In genomic region chr2:117835990-117836760, GRCh38 we compare ENCODE assay signal across 8 cellular contexts. TPM values are rescaled to one million over a fixed set of nuclear protein-coding genes. Genes with fewer than 3 reads are reported as not detected.
DNase-seq lines count a peak whose midpoint lies in the region; ATAC-seq and TF ChIP-seq lines count a peak whose summit lies in the region.

No MANE protein-coding gene starts in this region.

- no peak overlapping the region for H3K4me3 ChIP-seq in GM12865 (ENCODE audit: low read depth, low read length)

- peak; percentile 83 for ATAC-seq in HG02610 (IDR thresholded peaks at IDR 0.05; ENCODE audit: unreplicated experiment)

- H3K4me1 Mint-ChIP-seq in endothelial cell (ENCODE audit: unreplicated experiment) (peaks cover 14% of the 10 kb centered on the region), mesothelial cell of epicardium (peaks cover 2% of the 10 kb centered on the region)

- H3K27me3 Mint-ChIP-seq in endothelial cell (ENCODE audit: unreplicated experiment) = peaks cover 1% of the 10 kb centered on the region
- peaks cover 5% of the 10 kb centered on the region for H3K27me3 Mint-ChIP-seq in mesothelial cell of epicardium (ENCODE audit: low read depth)

- DNase-seq in GM12865 (ENCODE audit: low read depth) = peak; percentile 24
- peak; percentile 73 for DNase-seq in NCI-H2171 (lab: John Stamatoyannopoulos, UW)
- DNase-seq in activated CD8-positive, alpha-beta memory T cell treated with anti-CD3 and anti-CD28 coated beads, Interleukin-2, amount 50 U/mL, for 1 hour (ENCODE audit: extremely low read depth) = peak; percentile 37
- peak; percentile 90 for DNase-seq in endothelial cell (ENCODE audit: low spot score)
- peak; percentile 40 to 71 for DNase-seq in mesothelial cell of epicardium (ENCODE audit: low spot score in 2 of 2, unreplicated experiment in 2 of 2)
- peak; percentile 22 to 29 for DNase-seq in stimulated activated CD8-positive, alpha-beta memory T cell treated with anti-CD3 and anti-CD28 coated beads, Interleukin-2, amount 100 ng/mL, for 1 hour (ENCODE audit: low read depth in 2 of 2)
- no peak for DNase-seq in AML-193 (lab: John Stamatoyannopoulos, UW)

- no peak overlapping the region for H3K27ac Mint-ChIP-seq in endothelial cell (ENCODE audit: unreplicated experiment)
- no peak overlapping the region for H3K27ac Mint-ChIP-seq in mesothelial cell of epicardium

- H3K36me3 Mint-ChIP-seq in endothelial cell (ENCODE audit: low read depth, unreplicated experiment) = peaks cover 24% of the 10 kb centered on the region
- H3K36me3 Mint-ChIP-seq in mesothelial cell of epicardium = peaks cover 11% of the 10 kb centered on the region

- TF ChIP-seq CTCF in GM12865 (IDR thresholded peaks at IDR 0.05; ENCODE audit: insufficient read depth, low read depth, low read length, missing control alignments) = peak; percentile 8
- peak; percentile 41 for TF ChIP-seq CTCF in endothelial cell (IDR thresholded peaks at IDR 0.05; ENCODE audit: unreplicated experiment)
- peak; percentile 42 for TF ChIP-seq CTCF in mesothelial cell of epicardium (IDR thresholded peaks at IDR 0.05; ENCODE audit: unreplicated experiment)

- H3K9me3 Mint-ChIP-seq in endothelial cell (ENCODE audit: unreplicated experiment) (no peaks in the 10 kb centered on the region), mesothelial cell of epicardium (no peaks in the 10 kb centered on the region)

- peak overlapping the region; percentile 82 for H3K4me3 Mint-ChIP-seq in endothelial cell (ENCODE audit: unreplicated experiment)
- H3K4me3 Mint-ChIP-seq in mesothelial cell of epicardium = peak overlapping the region; percentile 74

RNA-seq across cellular contexts. Expression of gene DDX18, which starts 21.7 kb away (rescaled TPM):
- 67.3 TPM for total RNA-seq in endothelial cell (ENCODE audit: unreplicated experiment)
- total RNA-seq in mesothelial cell of epicardium = 64.4 to 68.9 TPM (median 66.2 TPM) in 3 replicates

Comparison
In these comparisons a context has a peak if more than half of its experiments do, and no peak if none do; other contexts are left out.
1. DNase-seq: peak in GM12865 (single experiment), NCI-H2171 (single experiment), activated CD8-positive, alpha-beta memory T cell treated with anti-CD3 and anti-CD28 coated beads, Interleukin-2, amount 50 U/mL, for 1 hour (single experiment), endothelial cell (single experiment), mesothelial cell of epicardium (2 of 2) and stimulated activated CD8-positive, alpha-beta memory T cell treated with anti-CD3 and anti-CD28 coated beads, Interleukin-2, amount 100 ng/mL, for 1 hour (2 of 2); none in AML-193 (0 of 2).
2. Peak in every context shown above with its lines, with median percentiles within 50 percentile points of each other: CTCF ChIP-seq.